In genomic region chr1:184867866-184868585, GRCh38 we compare ENCODE assay signal across 11 cellular contexts.
DNase-seq lines count a peak whose midpoint lies in the region; ATAC-seq and TF ChIP-seq lines count a peak whose summit lies in the region.
"Had no signal": no experiment of that assay in that cellular context is flagged by ENCODE, and none has a peak within 500 bp of the region (broad histone marks: within the 10 kb centered on the region; RNA-seq: fewer than 3 reads in every experiment).

No MANE protein-coding gene starts in this region.

- H3K27ac ChIP-seq in gastroesophageal sphincter: peak overlapping the region; percentile 65 to 73 (median 67)
- H3K27ac ChIP-seq in thoracic aorta: peak overlapping the region; percentile 70 to 71
- peak overlapping the region in 1 of 2 donors; percentile 51 for H3K27ac ChIP-seq in prostate gland
- H3K27ac ChIP-seq: right lobe of liver had no signal

- no peak overlapping the region for H3K4me3 ChIP-seq in gastroesophageal sphincter
- H3K4me3 ChIP-seq in thoracic aorta: no peak overlapping the region
- no peak overlapping the region for H3K4me3 ChIP-seq in prostate gland
- H3K4me3 ChIP-seq: right lobe of liver had no signal

- TF ChIP-seq EP300 in gastroesophageal sphincter (IDR thresholded peaks at IDR 0.05): no peak

- ATAC-seq in gastroesophageal sphincter (no peak), thoracic aorta (ENCODE audit: insufficient number of reproducible peaks, low FRiP score, low read depth) (no peak)

- H3K36me3 Mint-ChIP-seq in activated T-cell treated with anti-CD3 and anti-CD28 coated beads, Interleukin-2, amount 50 U/mL, for 24 hours (ENCODE audit: low read depth): peaks cover 16% of the 10 kb centered on the region

- peaks cover 0 to 19% of the 10 kb centered on the region in 2 donors for H3K36me3 ChIP-seq in gastroesophageal sphincter
- no peaks in the 10 kb centered on the region for H3K36me3 ChIP-seq in thoracic aorta
- no peaks in the 10 kb centered on the region for H3K36me3 ChIP-seq in prostate gland
- H3K36me3 ChIP-seq: right lobe of liver had no signal

- peaks cover 59% of the 10 kb centered on the region for H3K4me1 Mint-ChIP-seq in activated T-cell treated with anti-CD3 and anti-CD28 coated beads, Interleukin-2, amount 50 U/mL, for 24 hours (ENCODE audit: low read depth)

- no peaks in the 10 kb centered on the region for H3K27me3 ChIP-seq in gastroesophageal sphincter
- H3K27me3 ChIP-seq in thoracic aorta (replicated peaks; ENCODE audit: insufficient read depth): no peaks in the 10 kb centered on the region
- H3K27me3 ChIP-seq in prostate gland (replicated peaks; ENCODE audit: insufficient read depth): no peaks in the 10 kb centered on the region
- H3K27me3 ChIP-seq: right lobe of liver had no signal

- intact Hi-C loops in prostate gland (cut with DNase I): no loop called here

- H3K4me1 ChIP-seq in gastroesophageal sphincter (peaks cover 7 to 21% (median 7%) of the 10 kb centered on the region in 3 donors), thoracic aorta (ENCODE audit: control insufficient read depth in 1 of 2, low read depth in 2 of 2) (peaks cover 22 to 31% of the 10 kb centered on the region in 2 donors), prostate gland (replicated peaks) (no peaks in the 10 kb centered on the region)
- H3K4me1 ChIP-seq: right lobe of liver had no signal

- TF ChIP-seq CTCF in gastroesophageal sphincter (IDR thresholded peaks at IDR 0.05) (no peak), thoracic aorta (IDR thresholded peaks at IDR 0.05) (no peak), prostate gland (IDR thresholded peaks at IDR 0.05) (no peak)

- DNase-seq in activated T-cell treated with anti-CD3 and anti-CD28 coated beads, Interleukin-2, amount 50 U/mL, for 24 hours: no peak
- DNase-seq in activated T-cell treated with anti-CD3 and anti-CD28 coated beads for 4 hours (no peak), SKM-1 (lab: John Stamatoyannopoulos, UW; ENCODE audit: unreplicated experiment) (peak; percentile 72), thoracic aorta (ENCODE audit: low spot score) (no peak), NCI-H82 treated with DMSO at 0.1 percent for 48 hours (lab: John Stamatoyannopoulos, UW; ENCODE audit: unreplicated experiment) (no peak), prostate gland (ENCODE audit: low spot score) (no peak), iPS-NIHi7 (ENCODE audit: extremely low spot score) (no peak)
- DNase-seq: activated naive CD4-positive, alpha-beta T cell treated with anti-CD3 and anti-CD28 coated beads, Interleukin-2, amount 50 U/mL, for 16 hours; NCI-H446 treated with DMSO at 0.1 percent for 48 hours; right lobe of liver had no signal

- H3K9me3 ChIP-seq in gastroesophageal sphincter: no peaks in the 10 kb centered on the region
- no peaks in the 10 kb centered on the region for H3K9me3 ChIP-seq in thoracic aorta
- no peaks in the 10 kb centered on the region for H3K9me3 ChIP-seq in prostate gland
- H3K9me3 ChIP-seq: right lobe of liver had no signal

- H3K27me3 Mint-ChIP-seq in activated T-cell treated with anti-CD3 and anti-CD28 coated beads, Interleukin-2, amount 50 U/mL, for 24 hours: peaks cover under 1% of the 10 kb centered on the region

- TF ChIP-seq POLR2A in gastroesophageal sphincter (IDR thresholded peaks at IDR 0.05) (no peak), prostate gland (IDR thresholded peaks at IDR 0.05) (no peak)

- peak overlapping the region; percentile 96 for H3K27ac Mint-ChIP-seq in activated T-cell treated with anti-CD3 and anti-CD28 coated beads, Interleukin-2, amount 50 U/mL, for 24 hours

- H3K4me3 Mint-ChIP-seq in activated T-cell treated with anti-CD3 and anti-CD28 coated beads, Interleukin-2, amount 50 U/mL, for 24 hours: peak overlapping the region; percentile 50

- WGBS in gastroesophageal sphincter (ENCODE audit: low coverage in 1 of 2), 2 donors: 47 to 63% methylated on average over 4 of the region's 4 CpGs
- 74% methylated on average over 4 of the region's 4 CpGs for WGBS in prostate gland

- H3K9me3 Mint-ChIP-seq in activated T-cell treated with anti-CD3 and anti-CD28 coated beads, Interleukin-2, amount 50 U/mL, for 24 hours: peaks cover 4% of the 10 kb centered on the region
